29 cellular contexts compared by ENCODE assay signal in the genomic region with DNA sequence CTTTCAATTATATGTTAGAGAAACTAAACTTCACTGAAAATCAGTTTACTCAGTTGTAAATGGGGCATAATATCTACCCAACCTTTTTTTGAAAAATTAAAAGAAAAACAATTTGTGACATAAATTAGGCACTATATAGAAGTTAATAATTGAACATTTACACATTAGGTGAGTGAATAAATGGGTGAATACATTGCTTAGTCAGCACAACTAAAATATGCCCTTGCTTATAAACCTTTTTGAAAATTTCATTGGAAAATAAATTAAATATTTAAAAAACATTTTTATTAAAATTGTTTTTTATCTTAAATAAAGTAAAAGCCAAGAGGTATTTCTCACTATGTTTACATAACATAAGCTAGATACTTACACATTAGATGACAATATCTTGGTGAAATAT.
"Had no signal": no experiment of that assay in that cellular context is flagged by ENCODE, and none has a peak within 500 bp of the region (broad histone marks: within the 10 kb centered on the region; RNA-seq: fewer than 3 reads in every experiment).

No MANE protein-coding gene starts in this region.

- H3K9ac ChIP-seq: neural progenitor cell had no signal

- H3K27ac Mint-ChIP-seq: immature natural killer cell; mesothelial cell of epicardium; naive B cell; natural killer cell; nephron progenitor cell; neural progenitor cell; progenitor cell of endocrine pancreas; stimulated activated naive B cell treated with anti-CD40 and anti-IgM and Interleukin-4, amounts not matched to agents 10 μg/mL and 1 μg/mL and 100 μg/mL, for 72 hours had no signal

- H3K36me3 ChIP-seq: left ventricle myocardium inferior, neural progenitor cell, neutrophil, ovary, right atrium auricular region, stomach, thyroid gland, transverse colon, upper lobe of left lung had no signal

- ATAC-seq: natural killer cell; sciatic nerve; stimulated activated naive B cell treated with anti-CD40 and anti-IgM and Interleukin-4, amounts not matched to agents 10 μg/mL and 1 μg/mL and 100 μg/mL, for 72 hours; stimulated activated naive CD8-positive, alpha-beta T cell treated with anti-CD3 and anti-CD28 coated beads, Interleukin-15, Interleukin-2, amounts not matched to agents 100 U/mL and 50 U/mL, for 24 hours had no signal

- H3K27me3 ChIP-seq: neural progenitor cell, neutrophil, ovary, right atrium auricular region, stomach, testis, thyroid gland, transverse colon, upper lobe of left lung had no signal

- H3K4me2 ChIP-seq: neural progenitor cell had no signal

- H3K9me3 Mint-ChIP-seq: mesothelial cell of epicardium, nephron progenitor cell had no signal

- H3K27me3 Mint-ChIP-seq: naive B cell; progenitor cell of endocrine pancreas; stimulated activated naive B cell treated with anti-CD40 and anti-IgM and Interleukin-4, amounts not matched to agents 10 μg/mL and 1 μg/mL and 100 μg/mL, for 72 hours had no signal

- H3K4me1 Mint-ChIP-seq: immature natural killer cell; naive B cell; natural killer cell; nephron progenitor cell; stimulated activated naive B cell treated with anti-CD40 and anti-IgM and Interleukin-4, amounts not matched to agents 10 μg/mL and 1 μg/mL and 100 μg/mL, for 72 hours had no signal

- DNase-seq: hypothalamus; immature natural killer cell; left ventricle myocardium inferior; mesendoderm; naive B cell; natural killer cell; nephron progenitor cell; occipital lobe; ovary; stimulated activated CD4-positive, alpha-beta T cell treated with anti-CD3 and anti-CD28 coated beads, Interleukin-12 subunit alpha, Interleukin-12 subunit beta, amount 100 ng/mL, for 4 hours; stimulated activated CD4-positive, alpha-beta T cell treated with anti-CD3 and anti-CD28 coated beads, Interleukin-15, amount 100 ng/mL, for 24 hours; stimulated activated CD4-positive, alpha-beta T cell treated with anti-CD3 and anti-CD28 coated beads, Interleukin-2, amount 100 ng/mL, for 24 hours; stimulated activated CD4-positive, alpha-beta T cell treated with anti-CD3 and anti-CD28 coated beads, Interleukin-4, amount 100 ng/mL, for 1 hour; stimulated activated naive B cell treated with anti-CD40 and anti-IgM and Interleukin-4, amounts not matched to agents 10 μg/mL and 1 μg/mL and 100 μg/mL, for 72 hours; stimulated activated naive CD8-positive, alpha-beta T cell treated with anti-CD3 and anti-CD28 coated beads, Interleukin-15, Interleukin-2, amounts not matched to agents 100 U/mL and 50 U/mL, for 24 hours; stomach; testis; thyroid gland; transverse colon; upper lobe of left lung had no signal

- H2AFZ ChIP-seq: neural progenitor cell had no signal

- FAIRE-seq: islet of Langerhans had no signal

- H3K27ac ChIP-seq: left ventricle myocardium inferior, neural progenitor cell, neutrophil, ovary, right atrium auricular region, skin epidermis, stomach, testis, thyroid gland, transverse colon, upper lobe of left lung had no signal

- H3K4me3 ChIP-seq: left ventricle myocardium inferior, lung, neural progenitor cell, ovary, right atrium auricular region, skin epidermis, stomach, testis, thyroid gland, transverse colon, upper lobe of left lung had no signal

- H3K4me3 Mint-ChIP-seq: immature natural killer cell; mesothelial cell of epicardium; naive B cell; natural killer cell; nephron progenitor cell; neural progenitor cell; stimulated activated naive B cell treated with anti-CD40 and anti-IgM and Interleukin-4, amounts not matched to agents 10 μg/mL and 1 μg/mL and 100 μg/mL, for 72 hours had no signal

- H3K36me3 Mint-ChIP-seq: mesothelial cell of epicardium; naive B cell; neural progenitor cell; stimulated activated naive B cell treated with anti-CD40 and anti-IgM and Interleukin-4, amounts not matched to agents 10 μg/mL and 1 μg/mL and 100 μg/mL, for 72 hours had no signal

- H3K9me3 ChIP-seq: left ventricle myocardium inferior, neutrophil, ovary, right atrium auricular region, stomach, testis, thyroid gland, transverse colon, upper lobe of left lung had no signal

- H3K4me1 ChIP-seq: left ventricle myocardium inferior, neural progenitor cell, right atrium auricular region, stomach, testis, thyroid gland, transverse colon, upper lobe of left lung had no signal
